In genomic region chr3:71875461-71875947, GRCh38 we compare ENCODE assay signal across 8 cellular contexts.
DNase-seq lines count a peak whose midpoint lies in the region; ATAC-seq, FAIRE-seq and TF ChIP-seq lines count a peak whose summit lies in the region.

No MANE protein-coding gene starts in this region.

- no peaks in the 10 kb centered on the region for H3K27me3 ChIP-seq in H9 (ENCODE audit: insufficient read depth, low read length)

- peaks cover 8% of the 10 kb centered on the region for H3K4me1 ChIP-seq in H9 (ENCODE audit: insufficient read depth, low read length)

- H3K4me1 Mint-ChIP-seq in H9, result peaks cover 41 to 50% of the 10 kb centered on the region in 2 experiments

- H3K36me3 Mint-ChIP-seq in H9 (ENCODE audit: insufficient read depth in 1 of 3, low read depth in 3 of 3), result no peaks in the 10 kb centered on the region
- H3K36me3 Mint-ChIP-seq in activated naive CD4-positive, alpha-beta T cell treated with anti-CD3 and anti-CD28 coated beads, Interleukin-2, amount 50 U/mL, for 72 hours, result no peaks in the 10 kb centered on the region

- no peak overlapping the region for H3K4me2 ChIP-seq in H9 (ENCODE audit: insufficient read depth, insufficient read length, low read length)

- H3T11ph ChIP-seq in H9 (ENCODE audit: low read length), result no peak overlapping the region

- no peaks in the 10 kb centered on the region; a peak in 1 of 5 replicates for H3K9me3 Mint-ChIP-seq in H9
- H3K9me3 Mint-ChIP-seq in activated naive CD4-positive, alpha-beta T cell treated with anti-CD3 and anti-CD28 coated beads, Interleukin-2, amount 50 U/mL, for 72 hours, result no peaks in the 10 kb centered on the region

- no peak overlapping the region for H4K5ac ChIP-seq in H9 (ENCODE audit: insufficient read length, low read depth, low read length)

- no peak overlapping the region for H3K23ac ChIP-seq in H9 (ENCODE audit: insufficient read length, low read depth, low read length)

- no peak overlapping the region for H3K4ac ChIP-seq in H9 (ENCODE audit: low read depth, low read length)

- no peak overlapping the region for H3K14ac ChIP-seq in H9 (ENCODE audit: insufficient read depth, low read length)

- no peak overlapping the region for H2BK12ac ChIP-seq in H9 (ENCODE audit: insufficient read length, low read depth, low read length)

- H3K9ac ChIP-seq in H9 (ENCODE audit: extremely low read depth, insufficient read length, low read length), result no peak overlapping the region

- intact Hi-C loops in head of caudate nucleus (cut with DNase I), result loop anchor here (5.0 to 10.0 kb wide), 2 partner anchors 79 to 952 kb away; no protein-coding TSS in a partner anchor
- intact Hi-C loops in posterior vena cava (cut with DNase I), result no loop called here

- peak; percentile 86 for DNase-seq in GM12865 (ENCODE audit: low read depth)
- DNase-seq in H9, result peak; percentile 94
- peak; percentile 54 for DNase-seq in SKM-1 (lab: John Stamatoyannopoulos, UW; ENCODE audit: unreplicated experiment)
- peak; percentile 67 to 81 for DNase-seq in activated naive CD4-positive, alpha-beta T cell treated with anti-CD3 and anti-CD28 coated beads, Interleukin-2, amount 50 U/mL, for 72 hours (ENCODE audit: low spot score in 2 of 2)
- DNase-seq in head of caudate nucleus, result peak; percentile 77 to 93 (median 86)
- DNase-seq in posterior vena cava (ENCODE audit: low spot score), result peak; percentile 91
- DNase-seq in urothelium cell line (ENCODE audit: low spot score), result peak; percentile 81

- no peak overlapping the region for H2BK20ac ChIP-seq in H9 (ENCODE audit: low read depth, low read length, poor library complexity, severe bottlenecking)

- FAIRE-seq in urothelium cell line (lab: Jason Lieb, UNC), result peak; percentile 9

- H2BK5ac ChIP-seq in H9 (ENCODE audit: insufficient read length, low read length), result no peak overlapping the region

- H4K91ac ChIP-seq in H9 (ENCODE audit: insufficient read length, low read depth, low read length), result no peak overlapping the region

- H3K9me3 ChIP-seq in H9 (ENCODE audit: control insufficient read depth, low read depth, low read length), result no peaks in the 10 kb centered on the region

- no peaks in the 10 kb centered on the region for H3K23me2 ChIP-seq in H9 (ENCODE audit: insufficient read length, low read depth, low read length, poor library complexity, severe bottlenecking)

- WGBS in H9 (ENCODE audit: extremely low coverage, insufficient read length, low lambda C conversion rate), result no CpG with 5 or more reads among the region's 4 CpGs

- 0 out of 5 replicates have a peak overlapping the region, but pooled peaks of 1 of the 2 experiments have one; percentile 9 for H3K4me3 Mint-ChIP-seq in H9

- no peak overlapping the region for H3K4me3 ChIP-seq in GM12865 (ENCODE audit: low read depth, low read length)

- no peak overlapping the region for H3K56ac ChIP-seq in H9 (ENCODE audit: insufficient read length, low read depth, low read length)

- no peak overlapping the region for H2AK5ac ChIP-seq in H9 (ENCODE audit: insufficient read length, low read length)

- no peaks in the 10 kb centered on the region for H3K27me3 Mint-ChIP-seq in H9 (ENCODE audit: low read depth)

- ATAC-seq in activated naive CD4-positive, alpha-beta T cell treated with anti-CD3 and anti-CD28 coated beads, Interleukin-2, amount 50 U/mL, for 72 hours, result peak; percentile 87 to 92

- no peak overlapping the region for H3K27ac ChIP-seq in H9 (ENCODE audit: insufficient read length, low read depth, low read length)

- H2AFZ ChIP-seq in H9 (ENCODE audit: low read length), result no peak overlapping the region

- no peak overlapping the region for H2BK15ac ChIP-seq in H9 (ENCODE audit: low read depth, low read length)

- no peak overlapping the region for H4K8ac ChIP-seq in H9 (replicated peaks; ENCODE audit: insufficient read length, low read depth, low read length)

- H4K20me1 ChIP-seq in H9 (ENCODE audit: control insufficient read depth, insufficient read depth, insufficient read length), result no peaks in the 10 kb centered on the region

- peak overlapping the region; percentile 47 to 95 (median 91); a peak in 4 of 7 replicates for H3K27ac Mint-ChIP-seq in H9
- H3K27ac Mint-ChIP-seq in activated naive CD4-positive, alpha-beta T cell treated with anti-CD3 and anti-CD28 coated beads, Interleukin-2, amount 50 U/mL, for 72 hours, result no peak overlapping the region

- H3K79me2 ChIP-seq in H9 (ENCODE audit: insufficient read depth, low read length), result no peaks in the 10 kb centered on the region

- no peaks in the 10 kb centered on the region for H3K79me1 ChIP-seq in H9 (ENCODE audit: insufficient read depth, low read depth, low read length, poor library complexity, severe bottlenecking)

- no peak overlapping the region for H2BK120ac ChIP-seq in H9 (ENCODE audit: low read depth, low read length, poor library complexity, severe bottlenecking)

- no peak overlapping the region for H3K18ac ChIP-seq in H9 (ENCODE audit: insufficient read length, low read depth, low read length)

- TF ChIP-seq CTCF in GM12865 (IDR thresholded peaks at IDR 0.05; ENCODE audit: insufficient read depth, low read depth, low read length, missing control alignments) (peak; percentile 93), H9 (conservative IDR thresholded peaks at IDR 0.05) (peak; percentile 89), LNCAP (IDR thresholded peaks at IDR 0.05) (peak; percentile 95)

Comparison
In these comparisons a context has a peak if more than half of its experiments do, and no peak if none do; other contexts are left out.
1. H3K27ac Mint-ChIP-seq: peak in H9 (3 of 3); none in activated naive CD4-positive, alpha-beta T cell treated with anti-CD3 and anti-CD28 coated beads, Interleukin-2, amount 50 U/mL, for 72 hours (0 of 2).
2. Peak in every context shown above with its lines, with median percentiles within 50 percentile points of each other: DNase-seq and CTCF ChIP-seq.